ENCODE assay signal across 15 cellular contexts in genomic region chr9:70297141-70297540, GRCh38. TPM values are rescaled to one million over a fixed set of nuclear protein-coding genes. Genes with fewer than 3 reads are reported as not detected.
DNase-seq lines count a peak whose midpoint lies in the region; ATAC-seq and TF ChIP-seq lines count a peak whose summit lies in the region.
"Had no signal": no experiment of that assay in that cellular context is flagged by ENCODE, and none has a peak within 500 bp of the region (broad histone marks: within the 10 kb centered on the region; RNA-seq: fewer than 3 reads in every experiment).

No MANE protein-coding gene starts in this region.

- BruUV-seq in PC-3 (replicated peaks; lab: Mats Ljungman, UMichigan): no TSS peak

- H3K4me2 ChIP-seq in PC-3 (ENCODE audit: low read length) (no peak overlapping the region), smooth muscle cell (no peak overlapping the region)
- H3K4me2 ChIP-seq: KMS-11 had no signal

- H3K36me3 ChIP-seq in PC-3 (ENCODE audit: low read depth, low read length) (peaks cover 18% of the 10 kb centered on the region), smooth muscle cell (ENCODE audit: low read depth) (peaks cover 53% of the 10 kb centered on the region)

- CTCF ChIA-PET in PC-3 (lab: Charles Lee): no interaction called here

- DNase-seq in GM03348 (ENCODE audit: low spot score) (peak; percentile 4), PC-3 (no peak), foreskin keratinocyte (no peak), smooth muscle cell (lab: John Stamatoyannopoulos, UW; ENCODE audit: unreplicated experiment) (no peak), HuH-7 (ENCODE audit: low spot score) (no peak)
- DNase-seq: AML-193, COR-L47, NCI-H187, NCI-H345, NCI-H526 treated with DMSO at 0.1 percent for 48 hours, SHP77 had no signal

- H3K79me2 ChIP-seq in PC-3 (ENCODE audit: low read length) (peaks cover 14% of the 10 kb centered on the region), smooth muscle cell (ENCODE audit: low read depth) (peaks cover 70% of the 10 kb centered on the region)

- POLR2A ChIA-PET in PC-3 (lab: Charles Lee; ENCODE audit: unreplicated experiment): no interaction called here

- TF ChIP-seq CTCF in PC-3 (conservative IDR thresholded peaks at IDR 0.05; ENCODE audit: low read depth, low read length) (no peak), foreskin keratinocyte (conservative IDR thresholded peaks at IDR 0.05) (no peak), smooth muscle cell (IDR thresholded peaks at IDR 0.05; ENCODE audit: borderline replicate concordance, insufficient read depth, poor library complexity, severe bottlenecking) (no peak)

- peak; percentile 59 for ATAC-seq in PC-3
- ATAC-seq in foreskin keratinocyte: peak; percentile 19
- ATAC-seq in GM21423 (IDR thresholded peaks at IDR 0.05; ENCODE audit: unreplicated experiment): no peak
- no peak for ATAC-seq in HG02610 (IDR thresholded peaks at IDR 0.05; ENCODE audit: unreplicated experiment)
- ATAC-seq: SK-N-SH treated with all-trans-retinoic acid at 6 μM for 48 hours had no signal

- no peak overlapping the region for H3K27ac ChIP-seq in PC-3 (ENCODE audit: low read length)
- no peak overlapping the region for H3K27ac ChIP-seq in foreskin keratinocyte
- peak overlapping the region; percentile 10 for H3K27ac ChIP-seq in smooth muscle cell (ENCODE audit: low read depth)
- H3K27ac ChIP-seq: KMS-11 had no signal

- intact Hi-C loops in PC-3 (cut with micrococcal nuclease): loop anchor here (5.0 kb wide), 1 partner anchor 40 kb away; the partner anchor contains the start of gene SMC5

- H2AFZ ChIP-seq in PC-3 (ENCODE audit: low read length): no peak overlapping the region
- no peak overlapping the region for H2AFZ ChIP-seq in smooth muscle cell (ENCODE audit: low read depth)

- 73% methylated on average over 1 of the region's 1 CpG for WGBS in smooth muscle cell (ENCODE audit: low lambda C conversion rate)

- no peaks in the 10 kb centered on the region for H3K9me3 ChIP-seq in PC-3 (ENCODE audit: low read length)
- H3K9me3 ChIP-seq in smooth muscle cell (replicated peaks; ENCODE audit: low read depth): no peaks in the 10 kb centered on the region

- H3K4me3 ChIP-seq in PC-3 (ENCODE audit: low read length) (no peak overlapping the region), smooth muscle cell (no peak overlapping the region)

- no peaks in the 10 kb centered on the region for H3F3A ChIP-seq in PC-3 (ENCODE audit: low read length, unreplicated experiment)
- no peaks in the 10 kb centered on the region for H3F3A ChIP-seq in smooth muscle cell (ENCODE audit: low read depth)

- H3K9ac ChIP-seq in PC-3 (ENCODE audit: low read length): no peak overlapping the region
- H3K9ac ChIP-seq in smooth muscle cell (ENCODE audit: low read depth): no peak overlapping the region
- H3K9ac ChIP-seq: KMS-11 had no signal

- H3K27me3 ChIP-seq in PC-3 (ENCODE audit: low read length) (no peaks in the 10 kb centered on the region), foreskin keratinocyte (no peaks in the 10 kb centered on the region), smooth muscle cell (ENCODE audit: low read depth) (no peaks in the 10 kb centered on the region)

- H3K4me1 ChIP-seq in PC-3 (ENCODE audit: insufficient read depth, low read length): peaks cover 4% of the 10 kb centered on the region; the same call in 1 of the 2 replicates
- H3K4me1 ChIP-seq in foreskin keratinocyte: peaks cover 4% of the 10 kb centered on the region
- H3K4me1 ChIP-seq in smooth muscle cell (ENCODE audit: low read depth): no peaks in the 10 kb centered on the region

- H4K20me1 ChIP-seq in PC-3 (ENCODE audit: low read length) (0 out of 2 replicates have a peak, but pooled peaks cover 3% of the 10 kb centered on the region), smooth muscle cell (ENCODE audit: low read depth) (peaks cover 59% of the 10 kb centered on the region)

- H3K9me2 ChIP-seq in PC-3 (replicated peaks; ENCODE audit: low read length): no peaks in the 10 kb centered on the region

RNA-seq across cellular contexts. Expression of gene SMC5, which starts 38.4 kb away (rescaled TPM):
- total RNA-seq in PC-3 (2014; rRNA removed) (15.1 and 22.5 TPM in 2 replicates), foreskin keratinocyte (28.2 and 30.5 TPM in 2 replicates), smooth muscle cell (81.4 and 95.2 TPM in 2 replicates)
- polyA plus RNA-seq in foreskin keratinocyte (5.2 and 6.4 TPM in 2 replicates), smooth muscle cell (31.2 and 36.1 TPM in 2 replicates)

Comparison
In these comparisons a context has a peak if more than half of its experiments do, and no peak if none do; other contexts are left out.
1. ATAC-seq: peak in PC-3 (single experiment) and foreskin keratinocyte (single experiment); none in GM21423 (single experiment) and HG02610 (single experiment).